In the genomic region with DNA sequence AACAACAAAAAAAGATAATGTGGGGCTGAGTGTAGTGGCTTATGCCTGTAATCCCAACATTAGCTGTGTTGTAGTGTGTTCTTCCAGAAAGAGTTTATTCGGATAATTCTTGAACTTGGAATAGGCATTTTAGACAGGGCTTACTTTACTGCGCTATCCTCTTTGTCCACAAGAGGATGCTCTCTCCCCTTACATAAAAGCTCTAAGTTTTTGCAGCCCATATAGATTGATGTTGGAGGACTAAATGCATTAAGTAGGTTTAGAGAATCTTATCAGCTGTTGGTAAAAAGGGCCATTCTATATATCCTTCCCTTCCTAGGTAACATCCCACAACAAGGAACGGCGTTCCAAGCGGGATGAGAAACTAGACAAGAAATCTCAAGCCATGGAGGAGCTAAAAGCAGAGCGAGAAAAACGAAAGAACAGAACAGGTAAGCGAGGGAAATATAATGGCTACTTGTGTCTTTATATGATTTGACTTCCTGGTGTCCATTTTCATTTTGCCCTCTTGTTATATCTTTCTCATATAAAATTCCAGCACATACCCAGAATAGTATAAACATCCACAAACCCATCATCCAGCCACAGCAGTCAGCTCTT, we compare ENCODE assay signal across 8 cellular contexts. TPM values are rescaled to one million over a fixed set of nuclear protein-coding genes. Genes with fewer than 3 reads are reported as not detected.
DNase-seq lines count a peak whose midpoint lies in the region; ATAC-seq, FAIRE-seq and TF ChIP-seq lines count a peak whose summit lies in the region.

No MANE protein-coding gene starts in this region.

- no peaks in the 10 kb centered on the region for H3K79me2 ChIP-seq in DND-41 (ENCODE audit: insufficient read depth, low read length)

- DNase-seq in A549 (ENCODE audit: low read depth in 1 of 2, low spot score in 1 of 2) (peak; percentile 31 to 56), DND-41 (peak; percentile 19), NB4 (ENCODE audit: low read depth) (peak; percentile 68), inferior parietal cortex (ENCODE audit: extremely low spot score) (peak; percentile 60), tibial artery (no peak)
- DNase-seq in activated CD8-positive, alpha-beta T cell treated with anti-CD3 and anti-CD28 coated beads for 36 hours = peak; percentile 48
- DNase-seq in stimulated activated CD4-positive, alpha-beta T cell treated with anti-CD3 and anti-CD28 coated beads, Interleukin-15, amount 100 ng/mL, for 24 hours = no peak

- peak; percentile 76 to 83 for TF ChIP-seq RAD21 in A549 (conservative IDR thresholded peaks at IDR 0.05 in 1 of 2, IDR thresholded peaks at IDR 0.05 in 1 of 2)

- intact Hi-C loops in activated CD8-positive, alpha-beta T cell treated with anti-CD3 and anti-CD28 coated beads for 36 hours (cut with micrococcal nuclease) = loop anchor here (5.0 kb wide), 1 partner anchor 41 kb away; no protein-coding TSS in a partner anchor
- intact Hi-C loops in tibial artery (cut with DNase I; ENCODE audit: low total_unique reads) = no loop called here

- no peaks in the 10 kb centered on the region for H3K9me3 ChIP-seq in A549
- no peaks in the 10 kb centered on the region for H3K9me3 ChIP-seq in DND-41 (ENCODE audit: insufficient read depth, low read length, severe bottlenecking)
- no peaks in the 10 kb centered on the region for H3K9me3 ChIP-seq in tibial artery

- TF ChIP-seq EP300 in A549 (IDR thresholded peaks at IDR 0.05) = no peak

- peaks cover 4% of the 10 kb centered on the region for H3K4me1 Mint-ChIP-seq in activated CD8-positive, alpha-beta T cell treated with anti-CD3 and anti-CD28 coated beads for 36 hours (ENCODE audit: low read depth)

- H3K4me1 ChIP-seq in A549 = no peaks in the 10 kb centered on the region
- H3K4me1 ChIP-seq in DND-41 (ENCODE audit: insufficient read depth, low read length) = no peaks in the 10 kb centered on the region
- no peaks in the 10 kb centered on the region for H3K4me1 ChIP-seq in tibial artery

- H3K4me3 Mint-ChIP-seq in activated CD8-positive, alpha-beta T cell treated with anti-CD3 and anti-CD28 coated beads for 36 hours = no peak overlapping the region

- no peaks in the 10 kb centered on the region for H3K9me3 Mint-ChIP-seq in activated CD8-positive, alpha-beta T cell treated with anti-CD3 and anti-CD28 coated beads for 36 hours

- no peak overlapping the region for H3K27ac Mint-ChIP-seq in activated CD8-positive, alpha-beta T cell treated with anti-CD3 and anti-CD28 coated beads for 36 hours

- H3K36me3 ChIP-seq in DND-41 (ENCODE audit: insufficient read depth, low read length) (peaks cover 67% of the 10 kb centered on the region), tibial artery (peaks cover 65 to 98% (median 70%) of the 10 kb centered on the region in 3 donors)

- TF ChIP-seq POLR2A in A549 (IDR thresholded peaks at IDR 0.05; ENCODE audit: low read length) = no peak
- no peak for TF ChIP-seq POLR2A in NB4 (IDR thresholded peaks at IDR 0.05; ENCODE audit: extremely low read depth, insufficient read length)

- H3K4me3 ChIP-seq in A549 (no peak overlapping the region), DND-41 (ENCODE audit: low read depth in 1 of 2, low read length in 2 of 2) (no peak overlapping the region), NB4 (ENCODE audit: low read depth, low read length) (no peak overlapping the region), tibial artery (no peak overlapping the region)

- H3K4me2 ChIP-seq in A549 = no peak overlapping the region
- H3K4me2 ChIP-seq in DND-41 (ENCODE audit: insufficient read depth, low read length) = no peak overlapping the region

- H3K27me3 Mint-ChIP-seq in activated CD8-positive, alpha-beta T cell treated with anti-CD3 and anti-CD28 coated beads for 36 hours = no peaks in the 10 kb centered on the region

- H4K20me1 ChIP-seq in DND-41 (ENCODE audit: insufficient read depth, low read length) = no peaks in the 10 kb centered on the region; the same call in 1 of the 2 replicates

- H3K9ac ChIP-seq in DND-41 (ENCODE audit: low read depth, low read length) = no peak overlapping the region

- CTCF ChIA-PET in A549 (lab: Yijun Ruan, JAX) = interaction anchor here (0.6 to 4.0 kb wide), 47 partner anchors 9 to 440 kb away, joined by 3 to 26 read pairs (median 5); a partner anchor contains a TSS
- CTCF ChIA-PET in activated CD8-positive, alpha-beta T cell treated with anti-CD3 and anti-CD28 coated beads for 36 hours (lab: Charles Lee) = interaction anchor here (0.5 to 4.2 kb wide), 51 partner anchors 9 to 439 kb away, joined by 3 to 49 read pairs (median 6); a partner anchor contains a TSS

- H3K27ac ChIP-seq in A549 (no peak overlapping the region), DND-41 (ENCODE audit: low read length) (no peak overlapping the region), tibial artery (no peak overlapping the region)

- H2AFZ ChIP-seq in DND-41 (ENCODE audit: low read depth, low read length) = no peak overlapping the region

- H3K27me3 ChIP-seq in DND-41 (ENCODE audit: insufficient read depth, low read length, poor library complexity) = no peaks in the 10 kb centered on the region
- H3K27me3 ChIP-seq in tibial artery = no peaks in the 10 kb centered on the region

- ATAC-seq in A549 = peak; percentile 59 to 77; a peak in 5 of 6 replicates
- peak; percentile 74 for ATAC-seq in DND-41 (ENCODE audit: insufficient read depth, low read depth)
- ATAC-seq in activated CD8-positive, alpha-beta T cell treated with anti-CD3 and anti-CD28 coated beads for 36 hours = peak; percentile 92
- ATAC-seq in GM18517 (IDR thresholded peaks at IDR 0.05; ENCODE audit: unreplicated experiment) = no peak

- no peak for FAIRE-seq in A549 (lab: Jason Lieb, UNC)

- TF ChIP-seq CTCF in A549 (IDR thresholded peaks at IDR 0.05) (peak; percentile 80), DND-41 (IDR thresholded peaks at IDR 0.05; ENCODE audit: borderline replicate concordance, extremely low read depth, low read length, poor library complexity, severe bottlenecking) (peak; percentile 90), NB4 (IDR thresholded peaks at IDR 0.05; ENCODE audit: low read depth, low read length) (peak; percentile 99), tibial artery (IDR thresholded peaks at IDR 0.05) (peak; percentile 40 to 47)
- peak; percentile 99 for TF ChIP-seq CTCF in activated CD8-positive, alpha-beta T cell treated with anti-CD3 and anti-CD28 coated beads for 36 hours (IDR thresholded peaks at IDR 0.05)

- peaks cover 24% of the 10 kb centered on the region for H3K36me3 Mint-ChIP-seq in activated CD8-positive, alpha-beta T cell treated with anti-CD3 and anti-CD28 coated beads for 36 hours (ENCODE audit: low read depth)

- 76% methylated on average over 8 of the region's 8 CpGs for WGBS in A549 (ENCODE audit: missing lambda C conversion rate)

- POLR2A ChIA-PET in A549 (lab: Yijun Ruan, JAX) = interaction anchor here (1.0 kb wide), 1 partner anchor 156 kb away, joined by 6 read pairs; no protein-coding TSS in a partner anchor
- POLR2A ChIA-PET in activated CD8-positive, alpha-beta T cell treated with anti-CD3 and anti-CD28 coated beads for 36 hours (lab: Charles Lee) = interaction anchor here (0.6 to 1.5 kb wide), 7 partner anchors 17 to 93 kb away, joined by 3 to 7 read pairs (median 4); a partner anchor contains a TSS

TF ChIP-seq in A549, 52 proteins besides CTCF, POLR2A, EP300 and RAD21:
- TF ChIP-seq SMC3 (IDR thresholded peaks at IDR 0.05) (peak; percentile 60), RFX5 (IDR thresholded peaks at IDR 0.05) (no peak)
TF ChIP-seq in A549: peak in this region for 1.

RNA-seq across cellular contexts. Expression of a gene that starts 27.8 kb away (rescaled TPM):
- polyA plus RNA-seq in A549 (2011; rRNA removed) (0.52 and 0.73 TPM in 2 replicates), A549 (2017; fragmentation: RNase III; extraction: RNeasy Plus Mini Kit Qiagen cat#74134 plus additional on column Dnase treatment) (1.1 to 1.5 TPM (median 1.3 TPM) in 3 replicates)
- 1.3 and 1.7 TPM in 2 replicates for polyA plus RNA-seq in A549 (2012; cell fraction: cytosol; rRNA removed)
- 1.9 and 3.9 TPM in 2 replicates for polyA plus RNA-seq in A549 (2012; cell fraction: nucleus; rRNA removed)
- polyA minus RNA-seq in A549 (2011; rRNA and poly(A)+ RNA removed) = 1.7 TPM in 1 of 2 replicates, not detected in the other
- 1 to 10 TPM; 4.7 to 6.1 TPM for total RNA-seq in activated CD8-positive, alpha-beta T cell treated with anti-CD3 and anti-CD28 coated beads for 36 hours

RNA-seq across cellular contexts. Expression of a gene that starts 47.7 kb away (rescaled TPM):
- polyA plus RNA-seq in A549 (2011; rRNA removed) (0.09 and 0.10 TPM in 2 replicates), A549 (2017; fragmentation: RNase III; extraction: RNeasy Plus Mini Kit Qiagen cat#74134 plus additional on column Dnase treatment) (0.16 to 0.17 TPM (median 0.16 TPM) in 3 replicates)
- 0.09 and 0.16 TPM in 2 replicates for polyA plus RNA-seq in A549 (2012; cell fraction: cytosol; rRNA removed)
- polyA plus RNA-seq in A549 (2012; cell fraction: nucleus; rRNA removed) = 0.69 and 0.82 TPM in 2 replicates
- not detected in 2 replicates for polyA minus RNA-seq in A549 (2011; rRNA and poly(A)+ RNA removed)
- under 1 TPM; 0.81 to 0.83 TPM for total RNA-seq in activated CD8-positive, alpha-beta T cell treated with anti-CD3 and anti-CD28 coated beads for 36 hours

RNA-seq across cellular contexts. Expression of a gene that starts 49.0 kb away (rescaled TPM):
- polyA plus RNA-seq in A549 (2011; rRNA removed) (20.0 and 22.8 TPM in 2 replicates), A549 (2017; fragmentation: RNase III; extraction: RNeasy Plus Mini Kit Qiagen cat#74134 plus additional on column Dnase treatment) (21.1 to 22.8 TPM (median 21.5 TPM) in 3 replicates)
- 11.4 and 13.6 TPM in 2 replicates for polyA plus RNA-seq in A549 (2012; cell fraction: cytosol; rRNA removed)
- polyA plus RNA-seq in A549 (2012; cell fraction: nucleus; rRNA removed) = 6.8 and 10.7 TPM in 2 replicates
- 9.4 and 9.7 TPM in 2 replicates for polyA minus RNA-seq in A549 (2011; rRNA and poly(A)+ RNA removed)
- 10 to 100 TPM; 26.8 to 30.0 TPM for total RNA-seq in activated CD8-positive, alpha-beta T cell treated with anti-CD3 and anti-CD28 coated beads for 36 hours

Comparison
In these comparisons a context has a peak if more than half of its experiments do, and no peak if none do; other contexts are left out.
1. DNase-seq: peak in A549 (2 of 2), DND-41 (single experiment), NB4 (single experiment), activated CD8-positive, alpha-beta T cell treated with anti-CD3 and anti-CD28 coated beads for 36 hours (single experiment) and inferior parietal cortex (single experiment); none in tibial artery (0 of 2) and stimulated activated CD4-positive, alpha-beta T cell treated with anti-CD3 and anti-CD28 coated beads, Interleukin-15, amount 100 ng/mL, for 24 hours (single experiment).
2. CTCF ChIP-seq: peak in every context shown above with its lines; median percentile 99 in NB4; 99 in activated CD8-positive, alpha-beta T cell treated with anti-CD3 and anti-CD28 coated beads for 36 hours; 90 in DND-41; 80 in A549; 44 in tibial artery.